Comparison of ENCODE assay signal across 8 cellular contexts in genomic region chr9:128421474-128422010, GRCh38. TPM values are rescaled to one million over a fixed set of nuclear protein-coding genes. Genes with fewer than 3 reads are reported as not detected.
A peak's percentile ranks its signal among the peaks of the same experiment; 100 is the strongest.
DNase-seq lines count a peak whose midpoint lies in the region; ATAC-seq and TF ChIP-seq lines count a peak whose summit lies in the region.

No MANE protein-coding gene starts in this region.

- H4K20me1 ChIP-seq in DND-41 (ENCODE audit: insufficient read depth, low read length): no peaks in the 10 kb centered on the region; the same call in 1 of the 2 replicates

- DNase-seq in DND-41 (peak; percentile 27), RWPE2 (ENCODE audit: low spot score) (no peak), fibroblast of gingiva (ENCODE audit: low read depth) (peak; percentile 39), prostate gland (ENCODE audit: low spot score) (no peak), activated gamma-delta T cell (lab: John Stamatoyannopoulos, UW) (no peak)
- DNase-seq in activated CD4-positive, alpha-beta T cell treated with anti-CD3 and anti-CD28 coated beads, Interleukin-2, amount 50 U/mL, for 1 hour: no peak
- DNase-seq in NK-92 treated with Interleukin-12 subunit alpha and Interleukin-12 subunit beta, amount 100 ng/mL, for 24 hours (lab: John Stamatoyannopoulos, UW): no peak

- no peaks in the 10 kb centered on the region for H3K79me2 ChIP-seq in DND-41 (ENCODE audit: insufficient read depth, low read length)

- intact Hi-C loops in prostate gland (cut with DNase I): no loop called here

- TF ChIP-seq POLR2A in prostate gland (IDR thresholded peaks at IDR 0.05): no peak

- no peaks in the 10 kb centered on the region for H3K36me3 ChIP-seq in DND-41 (ENCODE audit: insufficient read depth, low read length)
- H3K36me3 ChIP-seq in RWPE2 (ENCODE audit: low read depth): no peaks in the 10 kb centered on the region
- H3K36me3 ChIP-seq in prostate gland: no peaks in the 10 kb centered on the region

- H3K4me3 ChIP-seq in DND-41 (ENCODE audit: low read depth in 1 of 2, low read length in 2 of 2): peak overlapping the region in 1 of 2 experiments; percentile 57; a peak in 1 of 4 replicates
- peak overlapping the region; percentile 85 for H3K4me3 ChIP-seq in RWPE2 (ENCODE audit: severe bottlenecking)
- peak overlapping the region; percentile 88 to 91 for H3K4me3 ChIP-seq in prostate gland

- ATAC-seq in DND-41 (ENCODE audit: insufficient read depth, low read depth) (peak; percentile 28; the same call in 2 of the 3 replicates), RWPE2 (ENCODE audit: low read depth) (peak; percentile 5; the same call in 1 of the 3 replicates), HG03135 (IDR thresholded peaks at IDR 0.05; ENCODE audit: unreplicated experiment) (no peak)

- 18% methylated on average over 11 of the region's 11 CpGs for WGBS in prostate gland

- H3K4me2 ChIP-seq in DND-41 (ENCODE audit: insufficient read depth, low read length): peak overlapping the region; percentile 85

- H3K9me3 ChIP-seq in DND-41 (ENCODE audit: insufficient read depth, low read length, severe bottlenecking) (no peaks in the 10 kb centered on the region), RWPE2 (ENCODE audit: severe bottlenecking) (no peaks in the 10 kb centered on the region), prostate gland (no peaks in the 10 kb centered on the region)

- H3K9ac ChIP-seq in DND-41 (ENCODE audit: low read depth, low read length): peak overlapping the region; percentile 52; the same call in 1 of the 2 replicates

- H3K4me1 ChIP-seq in DND-41 (ENCODE audit: insufficient read depth, low read length): peaks cover 20% of the 10 kb centered on the region
- H3K4me1 ChIP-seq in RWPE2 (ENCODE audit: insufficient read depth, poor library complexity, severe bottlenecking): no peaks in the 10 kb centered on the region
- no peaks in the 10 kb centered on the region for H3K4me1 ChIP-seq in prostate gland (replicated peaks)

- peaks cover 36% of the 10 kb centered on the region for H3K27me3 ChIP-seq in DND-41 (ENCODE audit: insufficient read depth, low read length, poor library complexity)
- no peaks in the 10 kb centered on the region for H3K27me3 ChIP-seq in RWPE2 (ENCODE audit: insufficient read depth, poor library complexity, severe bottlenecking)
- no peaks in the 10 kb centered on the region for H3K27me3 ChIP-seq in prostate gland (replicated peaks; ENCODE audit: insufficient read depth)

- H3K27ac ChIP-seq in DND-41 (ENCODE audit: low read length) (no peak overlapping the region), RWPE2 (ENCODE audit: poor library complexity, severe bottlenecking) (peak overlapping the region; percentile 40), prostate gland (peak overlapping the region in 1 of 2 donors; percentile 84)

- TF ChIP-seq CTCF in DND-41 (IDR thresholded peaks at IDR 0.05; ENCODE audit: borderline replicate concordance, extremely low read depth, low read length, poor library complexity, severe bottlenecking): no peak
- TF ChIP-seq CTCF in RWPE2 (IDR thresholded peaks at IDR 0.05; ENCODE audit: poor library complexity, severe bottlenecking): no peak
- TF ChIP-seq CTCF in prostate gland (IDR thresholded peaks at IDR 0.05): no peak

- H2AFZ ChIP-seq in DND-41 (ENCODE audit: low read depth, low read length): no peak overlapping the region

RNA-seq across cellular contexts. Expression of gene CERCAM, which starts 0.9 kb away (rescaled TPM):
- total RNA-seq in prostate gland: 10 to 100 TPM; 25.3 to 30.5 TPM

RNA-seq across cellular contexts. Expression of gene ODF2, which starts 34.3 kb away (rescaled TPM):
- total RNA-seq in prostate gland: 10 to 100 TPM; 27.0 to 65.8 TPM

RNA-seq across cellular contexts. Expression of gene URM1, which starts 50.4 kb away (rescaled TPM):
- total RNA-seq in prostate gland: 10 to 100 TPM; 33.2 to 41.7 TPM

Comparison
In these comparisons a context has a peak if more than half of its experiments do, and no peak if none do; other contexts are left out.
1. DNase-seq: peak in DND-41 (single experiment) and fibroblast of gingiva (single experiment); none in RWPE2 (single experiment), prostate gland (single experiment), activated gamma-delta T cell (single experiment), activated CD4-positive, alpha-beta T cell treated with anti-CD3 and anti-CD28 coated beads, Interleukin-2, amount 50 U/mL, for 1 hour (single experiment) and NK-92 treated with Interleukin-12 subunit alpha and Interleukin-12 subunit beta, amount 100 ng/mL, for 24 hours (single experiment).